8 cellular contexts compared by ENCODE assay signal in genomic region chr17:19338031-19338990, GRCh38. TPM values are rescaled to one million over a fixed set of nuclear protein-coding genes. Genes with fewer than 3 reads are reported as not detected.
DNase-seq lines count a peak whose midpoint lies in the region; ATAC-seq and TF ChIP-seq lines count a peak whose summit lies in the region.

No MANE protein-coding gene starts in this region.

- no peaks in the 10 kb centered on the region for H3K36me3 ChIP-seq in A673 (ENCODE audit: insufficient read depth, low read length, poor library complexity, severe bottlenecking)
- H3K36me3 ChIP-seq in naive thymus-derived CD4-positive, alpha-beta T cell (ENCODE audit: control insufficient read depth in 2 of 3, insufficient read depth in 3 of 3, low read length in 3 of 3), result no peaks in the 10 kb centered on the region

- no peak overlapping the region for H3K4me3 ChIP-seq in A673 (ENCODE audit: low read depth, low read length, poor library complexity, severe bottlenecking)
- no peak overlapping the region for H3K4me3 ChIP-seq in naive thymus-derived CD4-positive, alpha-beta T cell (ENCODE audit: low read length)

- no peaks in the 10 kb centered on the region for H3K9me3 Mint-ChIP-seq in naive thymus-derived CD4-positive, alpha-beta T cell

- BruUV-seq in A673 (replicated peaks; lab: Mats Ljungman, UMichigan), result no TSS peak

- TF ChIP-seq CTCF in A673 (conservative IDR thresholded peaks at IDR 0.05; ENCODE audit: low read depth, low read length), result peak; percentile 41; the same call in 1 of the 2 replicates

- H3K27me3 ChIP-seq in A673 (replicated peaks; ENCODE audit: insufficient read depth, low read depth, low read length, poor library complexity), result no peaks in the 10 kb centered on the region
- no peaks in the 10 kb centered on the region for H3K27me3 ChIP-seq in naive thymus-derived CD4-positive, alpha-beta T cell (ENCODE audit: control insufficient read depth in 2 of 2, insufficient read depth in 2 of 2, low read length in 2 of 2)

- H3K4me1 Mint-ChIP-seq in naive thymus-derived CD4-positive, alpha-beta T cell, result no peaks in the 10 kb centered on the region

- H3K4me1 ChIP-seq in A673 (ENCODE audit: insufficient read depth, low read length, poor library complexity, severe bottlenecking), result no peaks in the 10 kb centered on the region
- no peaks in the 10 kb centered on the region for H3K4me1 ChIP-seq in naive thymus-derived CD4-positive, alpha-beta T cell (ENCODE audit: control insufficient read depth in 2 of 2, insufficient read depth in 2 of 2, low read length in 2 of 2)

- DNase-seq in A673 (ENCODE audit: low spot score), result no peak
- DNase-seq in NAMALWA (ENCODE audit: low spot score), result peak; percentile 54
- peak; percentile 58 to 61 for DNase-seq in activated CD4-positive, alpha-beta T cell treated with anti-CD3 and anti-CD28 coated beads, Interleukin-2, amount 50 U/mL, for 4 hours
- DNase-seq in effector CD4-positive, alpha-beta T cell, result peak; percentile 57
- peak; percentile 47 to 69 (median 63) for DNase-seq in naive thymus-derived CD4-positive, alpha-beta T cell
- peak in 23 of 49 donors; percentile 30 to 67 (median 49) for DNase-seq in substantia nigra (lab: John Stamatoyannopoulos, UW)
- DNase-seq in DMS79 treated with DMSO at 0.1 percent for 48 hours (lab: John Stamatoyannopoulos, UW), result no peak

- peak; percentile 59 for ATAC-seq in GM18517 (IDR thresholded peaks at IDR 0.05; ENCODE audit: unreplicated experiment)
- peak; percentile 95 for ATAC-seq in naive thymus-derived CD4-positive, alpha-beta T cell

- intact Hi-C loops in A673 (cut with micrococcal nuclease; ENCODE audit: unreplicated experiment), result no loop called here
- intact Hi-C loops in naive thymus-derived CD4-positive, alpha-beta T cell (cut with micrococcal nuclease), result loop anchor here in 1 of 2 donors (1.0 kb wide), 1 partner anchor 109 kb away; no protein-coding TSS in a partner anchor

- H3K27ac Mint-ChIP-seq in naive thymus-derived CD4-positive, alpha-beta T cell, result no peak overlapping the region

- POLR2A ChIA-PET in A673 (lab: Charles Lee; ENCODE audit: low non-redundant PET), result no interaction called here
- POLR2A ChIA-PET in naive thymus-derived CD4-positive, alpha-beta T cell (lab: Charles Lee), result interaction anchor here (0.8 to 1.3 kb wide), 3 partner anchors 9 to 51 kb away, joined by 3 to 4 read pairs (median 3); no protein-coding TSS in a partner anchor

- CTCF ChIA-PET in A673 (lab: Charles Lee), result interaction anchor here (0.5 to 0.9 kb wide), 3 partner anchors 53 to 424 kb away, joined by 3 to 4 read pairs (median 3); no protein-coding TSS in a partner anchor
- CTCF ChIA-PET in naive thymus-derived CD4-positive, alpha-beta T cell (lab: Charles Lee), result interaction anchor here (1.1 to 1.6 kb wide), 3 partner anchors 32 to 109 kb away, joined by 3 to 8 read pairs (median 4); no protein-coding TSS in a partner anchor

- peaks cover 8 to 39% (median 28%) of the 10 kb centered on the region in 5 donors for H3K27me3 Mint-ChIP-seq in naive thymus-derived CD4-positive, alpha-beta T cell

- no peak overlapping the region for H3K27ac ChIP-seq in A673 (ENCODE audit: low read depth, low read length, poor library complexity, severe bottlenecking)
- no peak overlapping the region for H3K27ac ChIP-seq in naive thymus-derived CD4-positive, alpha-beta T cell (ENCODE audit: low read depth, low read length)
- peak overlapping the region; percentile 79 for H3K27ac ChIP-seq in substantia nigra (ENCODE audit: low read depth, low read length, poor library complexity, severe bottlenecking)

- no peak overlapping the region for H3K4me3 Mint-ChIP-seq in naive thymus-derived CD4-positive, alpha-beta T cell

- no peaks in the 10 kb centered on the region for H3K36me3 Mint-ChIP-seq in naive thymus-derived CD4-positive, alpha-beta T cell

- no peaks in the 10 kb centered on the region for H3K9me3 ChIP-seq in A673 (ENCODE audit: low read depth, low read length, poor library complexity, severe bottlenecking)
- no peaks in the 10 kb centered on the region for H3K9me3 ChIP-seq in naive thymus-derived CD4-positive, alpha-beta T cell (ENCODE audit: control insufficient read depth in 2 of 3, low read length in 3 of 3)

RNA-seq across cellular contexts. Expression of gene B9D1, which starts 24.2 kb away (rescaled TPM):
- 37.0 and 45.2 TPM in 2 replicates for total RNA-seq in A673 (2021)
- 1 to 10 TPM in 4 of 5 experiments, under 1 TPM in 1; 0.58 to 5.0 (median 2.4) TPM for total RNA-seq in naive thymus-derived CD4-positive, alpha-beta T cell
- under 1 TPM in 1 of 2 donors, not detected in 1; 0.58 TPM for polyA plus RNA-seq in naive thymus-derived CD4-positive, alpha-beta T cell

RNA-seq across cellular contexts. Expression of gene MAPK7, which starts 40.0 kb away (rescaled TPM):
- total RNA-seq in A673 (2021), result 40.0 and 55.8 TPM in 2 replicates
- total RNA-seq in naive thymus-derived CD4-positive, alpha-beta T cell, result 10 to 100 TPM; 18.7 to 50.5 (median 28.2) TPM
- 10 to 100 TPM in 1 of 2 donors, 1 to 10 TPM in 1; 4.3 to 12.9 TPM for polyA plus RNA-seq in naive thymus-derived CD4-positive, alpha-beta T cell

RNA-seq across cellular contexts. Expression of gene MFAP4, which starts 48.7 kb away (rescaled TPM):
- total RNA-seq in A673 (2021), result 60.9 and 92.7 TPM in 2 replicates
- total RNA-seq in naive thymus-derived CD4-positive, alpha-beta T cell, result not detected
- polyA plus RNA-seq in naive thymus-derived CD4-positive, alpha-beta T cell, result not detected

Comparison
In these comparisons a context has a peak if more than half of its experiments do, and no peak if none do; other contexts are left out.
1. DNase-seq: peak in NAMALWA (single experiment), activated CD4-positive, alpha-beta T cell treated with anti-CD3 and anti-CD28 coated beads, Interleukin-2, amount 50 U/mL, for 4 hours (2 of 2), effector CD4-positive, alpha-beta T cell (single experiment) and naive thymus-derived CD4-positive, alpha-beta T cell (9 of 9); none in A673 (single experiment) and DMS79 treated with DMSO at 0.1 percent for 48 hours (single experiment).
2. RNA of gene MFAP4, which starts 48.7 kb away (total RNA-seq): 60.9 to 92.7 TPM in A673; not detected in naive thymus-derived CD4-positive, alpha-beta T cell; every median in the first group is over 10 times any median in the second.